20 cellular contexts compared by ENCODE assay signal in genomic region chr17:5825717-5826330, GRCh38.
DNase-seq lines count a peak whose midpoint lies in the region; ATAC-seq, FAIRE-seq and TF ChIP-seq lines count a peak whose summit lies in the region.
"Had no signal": no experiment of that assay in that cellular context is flagged by ENCODE, and none has a peak within 500 bp of the region (broad histone marks: within the 10 kb centered on the region; RNA-seq: fewer than 3 reads in every experiment).

No MANE protein-coding gene starts in this region.

- BruUV-seq in mammary epithelial cell (replicated peaks; lab: Mats Ljungman, UMichigan): no TSS peak
- no TSS peak for BruUV-seq in MCF 10A (replicated peaks; lab: Mats Ljungman, UMichigan)

- CTCF ChIA-PET in mammary epithelial cell (lab: Charles Lee; ENCODE audit: low non-redundant PET) (no interaction called here), MCF 10A (lab: Yijun Ruan, JAX) (interaction anchor here (0.7 kb wide), 1 partner anchor 714 kb away, joined by 3 read pairs; the partner anchor contains the start of gene ZNF232)

- H3K9me1 ChIP-seq in keratinocyte (ENCODE audit: control insufficient read depth, extremely low read depth, insufficient read depth, low read length): no peaks in the 10 kb centered on the region

- TF ChIP-seq CTCF in mammary epithelial cell (conservative IDR thresholded peaks at IDR 0.05 in 1 of 2, IDR thresholded peaks at IDR 0.05 in 1 of 2; ENCODE audit: extremely low read depth in 1 of 2, insufficient read depth in 1 of 2, low read depth in 1 of 2, low read length in 2 of 2) (no peak), MCF 10A (IDR thresholded peaks at IDR 0.05; ENCODE audit: unreplicated experiment) (no peak), bronchial epithelial cell (IDR thresholded peaks at IDR 0.05; ENCODE audit: insufficient read depth, low read length, severe bottlenecking) (no peak), keratinocyte (optimal IDR thresholded peaks at IDR 0.05 in 1 of 3, IDR thresholded peaks at IDR 0.05 in 1 of 3, conservative IDR thresholded peaks at IDR 0.05 in 1 of 3; ENCODE audit: extremely low read depth in 1 of 3, insufficient read depth in 2 of 3, low read length in 3 of 3) (no peak), thyroid gland (IDR thresholded peaks at IDR 0.05) (no peak), right atrium auricular region (IDR thresholded peaks at IDR 0.05) (no peak)

- H3K36me3 ChIP-seq in mammary epithelial cell (ENCODE audit: insufficient read depth, low read length): no peaks in the 10 kb centered on the region
- H3K36me3 ChIP-seq in bronchial epithelial cell (ENCODE audit: control insufficient read depth, insufficient read depth, low read length): no peaks in the 10 kb centered on the region
- H3K36me3 ChIP-seq in keratinocyte (ENCODE audit: control insufficient read depth in 2 of 2, extremely low read depth in 1 of 2, insufficient read depth in 2 of 2, low read length in 2 of 2): no peaks in the 10 kb centered on the region
- H3K36me3 ChIP-seq in thyroid gland: no peaks in the 10 kb centered on the region
- H3K36me3 ChIP-seq in right atrium auricular region: no peaks in the 10 kb centered on the region
- H3K36me3 ChIP-seq: ascending aorta, upper lobe of right lung had no signal

- no peak for FAIRE-seq in bronchial epithelial cell (lab: Jason Lieb, UNC)
- no peak for FAIRE-seq in keratinocyte (lab: Jason Lieb, UNC)

- H3K9ac ChIP-seq in mammary epithelial cell (ENCODE audit: insufficient read depth, low read length): no peak overlapping the region
- H3K9ac ChIP-seq in keratinocyte (ENCODE audit: control insufficient read depth, extremely low read depth, insufficient read depth, low read length): no peak overlapping the region

- no peak overlapping the region for H3K27ac Mint-ChIP-seq in MCF 10A (ENCODE audit: low read depth, unreplicated experiment)
- H3K27ac Mint-ChIP-seq: CD4-positive, alpha-beta memory T cell; mesothelial cell of epicardium; T-helper 17 cell had no signal

- H2AFZ ChIP-seq in mammary epithelial cell (ENCODE audit: low read depth, low read length): no peak overlapping the region
- H2AFZ ChIP-seq in keratinocyte (ENCODE audit: control insufficient read depth, low read length): no peak overlapping the region

- H3K4me1 ChIP-seq in mammary epithelial cell (ENCODE audit: insufficient read depth, low read length) (peaks cover 38% of the 10 kb centered on the region), keratinocyte (ENCODE audit: control insufficient read depth, extremely low read depth, insufficient read depth, low read length) (peaks cover 21% of the 10 kb centered on the region), thyroid gland (no peaks in the 10 kb centered on the region), right atrium auricular region (no peaks in the 10 kb centered on the region)
- H3K4me1 ChIP-seq: ascending aorta, upper lobe of right lung had no signal

- H3K27me3 Mint-ChIP-seq in MCF 10A (ENCODE audit: insufficient read depth, unreplicated experiment): no peaks in the 10 kb centered on the region

- H3K27ac ChIP-seq in mammary epithelial cell (ENCODE audit: insufficient read depth, low read depth, low read length) (no peak overlapping the region), keratinocyte (ENCODE audit: control insufficient read depth, insufficient read depth, low read length) (peak overlapping the region; percentile 6), thyroid gland (no peak overlapping the region), right atrium auricular region (no peak overlapping the region)
- H3K27ac ChIP-seq: ascending aorta, RWPE1, upper lobe of right lung had no signal

- H3K4me3 Mint-ChIP-seq in MCF 10A (ENCODE audit: unreplicated experiment): no peak overlapping the region
- H3K4me3 Mint-ChIP-seq: CD4-positive, alpha-beta memory T cell; mesothelial cell of epicardium; T-helper 17 cell had no signal

- peak overlapping the region; percentile 2 for H3K4me2 ChIP-seq in mammary epithelial cell (ENCODE audit: insufficient read depth, low read depth, low read length)
- H3K4me2 ChIP-seq in keratinocyte (ENCODE audit: control insufficient read depth, extremely low read depth, insufficient read depth, low read depth, low read length): no peak overlapping the region

- H3K36me3 Mint-ChIP-seq in MCF 10A (ENCODE audit: insufficient read depth, unreplicated experiment): no peaks in the 10 kb centered on the region
- H3K36me3 Mint-ChIP-seq: CD4-positive, alpha-beta memory T cell; mesothelial cell of epicardium had no signal

- no peak overlapping the region for H3K4me3 ChIP-seq in mammary epithelial cell (replicated peaks in 1 of 3; ENCODE audit: insufficient read depth in 1 of 3, low read depth in 2 of 3, low read length in 3 of 3)
- H3K4me3 ChIP-seq in bronchial epithelial cell (ENCODE audit: low read depth, low read length): no peak overlapping the region
- no peak overlapping the region for H3K4me3 ChIP-seq in keratinocyte (ENCODE audit: control insufficient read depth in 2 of 3, extremely low read depth in 1 of 3, insufficient read depth in 2 of 3, low read depth in 1 of 3, low read length in 3 of 3)
- H3K4me3 ChIP-seq in thyroid gland (replicated peaks in 1 of 3): no peak overlapping the region
- H3K4me3 ChIP-seq in right atrium auricular region: no peak overlapping the region
- H3K4me3 ChIP-seq: ascending aorta, upper lobe of right lung had no signal

- no peak for ATAC-seq in Right ventricle myocardium superior (ENCODE audit: poor library complexity)
- ATAC-seq: T-helper 17 cell, upper lobe of right lung had no signal

- DNase-seq in mammary epithelial cell: no peak
- DNase-seq in MCF 10A (ENCODE audit: unreplicated experiment): no peak
- peak; percentile 50 for DNase-seq in bronchial epithelial cell (ENCODE audit: low read depth)
- no peak for DNase-seq in keratinocyte (ENCODE audit: low read depth, low spot score)
- DNase-seq in smooth muscle cell of the brain vasculature (ENCODE audit: low read depth, low spot score): peak; percentile 45
- no peak for DNase-seq in thyroid gland
- no peak for DNase-seq in Right ventricle myocardium superior
- DNase-seq in right atrium auricular region (ENCODE audit: low spot score): no peak
- DNase-seq: 8988T; activated CD4-positive, CD25-positive, alpha-beta regulatory T cell; CD4-positive, alpha-beta memory T cell; DMS79 treated with DMSO at 0.1 percent for 48 hours; NCI-H2081; occipital lobe; stimulated activated naive CD4-positive, alpha-beta T cell treated with Interleukin-2 at 50 U/mL for 16 hours; T-helper 17 cell; upper lobe of right lung had no signal

- H3K9me3 ChIP-seq in mammary epithelial cell (replicated peaks; ENCODE audit: insufficient read depth, low read length) (peaks cover 4% of the 10 kb centered on the region), keratinocyte (ENCODE audit: control insufficient read depth, low read depth, low read length) (no peaks in the 10 kb centered on the region), thyroid gland (no peaks in the 10 kb centered on the region), right atrium auricular region (peaks cover 0 to 13% of the 10 kb centered on the region in 2 donors)
- H3K9me3 ChIP-seq: upper lobe of right lung had no signal

- H3K27me3 ChIP-seq in mammary epithelial cell (ENCODE audit: insufficient read depth, low read length): no peaks in the 10 kb centered on the region
- H3K27me3 ChIP-seq in bronchial epithelial cell (ENCODE audit: control insufficient read depth, insufficient read depth, low read length): no peaks in the 10 kb centered on the region
- H3K27me3 ChIP-seq in keratinocyte (ENCODE audit: control insufficient read depth, extremely low read depth, insufficient read depth, low read length): no peaks in the 10 kb centered on the region
- no peaks in the 10 kb centered on the region for H3K27me3 ChIP-seq in thyroid gland
- no peaks in the 10 kb centered on the region for H3K27me3 ChIP-seq in right atrium auricular region
- H3K27me3 ChIP-seq: ascending aorta had no signal

- H3K79me2 ChIP-seq in mammary epithelial cell (ENCODE audit: insufficient read depth, low read length) (no peaks in the 10 kb centered on the region), keratinocyte (ENCODE audit: control insufficient read depth, insufficient read depth, low read length) (no peaks in the 10 kb centered on the region)

- in situ Hi-C loops in mammary epithelial cell (cut with MboI; ENCODE audit: low sequenced_read_pairs in 2 of 2): no loop called here

- dilution Hi-C loops in mammary epithelial cell (cut with HindIII; ENCODE audit: low sequenced_read_pairs) (loop anchor here (5.0 kb wide), 1 partner anchor 34 kb away; no protein-coding TSS in a partner anchor), keratinocyte (cut with MboI; ENCODE audit: extremely low pct_ligation_motif_present, low sequenced_read_pairs) (no loop called here)

- 71% methylated on average over 9 of the region's 11 CpGs for WGBS in mammary epithelial cell (ENCODE audit: low coverage, missing lambda C conversion rate)
- WGBS in thyroid gland, 2 donors: 66 to 74% methylated on average over 9 to 11 of the region's 11 CpGs

- POLR2A ChIA-PET in MCF 10A (lab: Yijun Ruan, JAX): interaction anchor here (0.7 kb wide), 1 partner anchor 681 kb away, joined by 4 read pairs; no protein-coding TSS in a partner anchor

- TF ChIP-seq POLR2A in thyroid gland (IDR thresholded peaks at IDR 0.05): no peak

- peaks cover 22% of the 10 kb centered on the region for H3K4me1 Mint-ChIP-seq in MCF 10A (ENCODE audit: insufficient read depth, unreplicated experiment)
- H3K4me1 Mint-ChIP-seq: CD4-positive, alpha-beta memory T cell; mesothelial cell of epicardium had no signal

- intact Hi-C loops in mammary epithelial cell (cut with micrococcal nuclease) (no loop called here), MCF 10A (cut with micrococcal nuclease) (no loop called here), thyroid gland (cut with DNase I) (no loop called here), Right ventricle myocardium superior (cut with DNase I) (no loop called here)

- H4K20me1 ChIP-seq in mammary epithelial cell (ENCODE audit: insufficient read depth, low read length): no peaks in the 10 kb centered on the region
- H4K20me1 ChIP-seq in keratinocyte (ENCODE audit: control insufficient read depth, extremely low read depth, insufficient read depth, low read length): no peaks in the 10 kb centered on the region

- peaks cover 20% of the 10 kb centered on the region for H3K9me3 Mint-ChIP-seq in MCF 10A (ENCODE audit: unreplicated experiment)

Comparison
In these comparisons a context has a peak if more than half of its experiments do, and no peak if none do; other contexts are left out.
1. DNase-seq: peak in bronchial epithelial cell (single experiment) and smooth muscle cell of the brain vasculature (single experiment); none in mammary epithelial cell (single experiment), MCF 10A (single experiment), keratinocyte (single experiment), thyroid gland (0 of 2), Right ventricle myocardium superior (single experiment) and right atrium auricular region (single experiment).